8 cellular contexts compared by ENCODE assay signal in the genomic region with DNA sequence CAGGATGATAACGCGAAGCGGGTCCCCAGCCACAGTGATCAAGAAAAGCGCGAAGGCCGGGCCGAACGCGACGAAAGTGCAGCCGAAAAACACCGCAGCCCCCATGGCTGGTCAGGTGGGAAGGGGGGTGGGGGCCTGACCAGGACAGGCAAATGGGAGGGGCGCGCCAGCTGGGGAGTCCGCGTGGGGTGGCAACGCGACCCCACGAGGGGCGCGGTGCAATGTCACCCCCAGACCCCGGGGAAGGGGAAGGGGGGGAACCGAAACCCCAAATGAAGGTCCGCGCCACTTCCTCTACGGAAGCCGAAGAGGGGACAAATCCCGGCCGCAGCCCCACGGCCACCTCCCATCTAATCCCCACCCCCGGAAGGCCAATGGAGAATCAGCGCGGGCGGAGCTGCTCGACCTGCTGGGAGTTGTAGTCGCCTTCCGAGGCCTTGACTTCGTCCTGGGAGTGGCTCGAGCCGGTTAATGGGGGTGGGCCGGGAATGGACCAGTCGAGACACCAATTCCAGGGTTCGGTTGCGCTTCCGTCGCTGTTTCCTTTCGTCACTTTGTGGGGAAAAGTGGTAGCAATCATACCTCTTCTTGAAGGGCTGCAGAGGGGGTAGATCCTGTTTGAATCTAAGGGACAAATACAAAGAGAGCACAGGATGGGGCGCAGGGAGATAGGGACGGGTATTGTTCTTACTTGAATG. TPM values are rescaled to one million over a fixed set of nuclear protein-coding genes. Genes with fewer than 3 reads are reported as not detected.
DNase-seq lines count a peak whose midpoint lies in the region; ATAC-seq and TF ChIP-seq lines count a peak whose summit lies in the region.

A gene (minus strand): TSS at position 311 of the 698 bp plus-strand sequence. CDS start 206 bp downstream, at position 105.

- CTCF ChIA-PET in GM10248 (lab: Yijun Ruan, JAX), result interaction anchor here (1.0 to 8.2 kb wide), 3 partner anchors 10 to 268 kb away, joined by 3 to 93 read pairs (median 38); a partner anchor contains a TSS

- no peak for TF ChIP-seq CTCF in GM10248 (IDR thresholded peaks at IDR 0.05; ENCODE audit: control extremely low read depth, extremely low read depth, low read depth, missing control alignments)
- TF ChIP-seq CTCF in suprapubic skin (IDR thresholded peaks at IDR 0.05), result no peak

- peak within 1 kb of the TSS; percentile 93 for H3K4me3 ChIP-seq in suprapubic skin

- peak; percentile 97 for DNase-seq in GM10248 (ENCODE audit: extremely low spot score)
- peak; percentile 96 for DNase-seq in NCI-H1105 (lab: John Stamatoyannopoulos, UW)
- peak; percentile 98 for DNase-seq in SKM-1 (lab: John Stamatoyannopoulos, UW; ENCODE audit: unreplicated experiment)
- DNase-seq in globus pallidus (ENCODE audit: low spot score), result peak; percentile 98
- DNase-seq in occipital lobe (lab: John Stamatoyannopoulos, UW), result peak; percentile 98
- peak; percentile 99 for DNase-seq in suprapubic skin (ENCODE audit: low spot score in 2 of 2)

- no peaks in the 10 kb centered on the region for H3K27me3 ChIP-seq in suprapubic skin

- no peaks in the 10 kb centered on the region for H3K9me3 ChIP-seq in suprapubic skin

- H3K36me3 Mint-ChIP-seq in activated naive CD4-positive, alpha-beta T cell treated with anti-CD3 and anti-CD28 coated beads, Interleukin-2, amount 50 U/mL, for 24 hours, result peaks cover 6% of the 10 kb centered on the region

- peak in 1 of 2 donors; percentile 17 for TF ChIP-seq POLR2A in suprapubic skin (IDR thresholded peaks at IDR 0.05)

- peak; percentile 84 for ATAC-seq in HG02623 (IDR thresholded peaks at IDR 0.05; ENCODE audit: unreplicated experiment)

- H3K4me1 ChIP-seq in suprapubic skin, result peaks cover 28% of the 10 kb centered on the region

- H3K4me3 Mint-ChIP-seq in activated naive CD4-positive, alpha-beta T cell treated with anti-CD3 and anti-CD28 coated beads, Interleukin-2, amount 50 U/mL, for 24 hours, result peak within 1 kb of the TSS; percentile 92

- under 1% methylated on average over 35 of the region's 49 CpGs for WGBS in suprapubic skin

- peaks cover 26% of the 10 kb centered on the region for H3K4me1 Mint-ChIP-seq in activated naive CD4-positive, alpha-beta T cell treated with anti-CD3 and anti-CD28 coated beads, Interleukin-2, amount 50 U/mL, for 24 hours

- TF ChIP-seq EP300 in suprapubic skin (IDR thresholded peaks at IDR 0.05), result no peak

- H3K27ac ChIP-seq in suprapubic skin, result peak within 1 kb of the TSS; percentile 96

- H3K27me3 Mint-ChIP-seq in activated naive CD4-positive, alpha-beta T cell treated with anti-CD3 and anti-CD28 coated beads, Interleukin-2, amount 50 U/mL, for 24 hours, result no peaks in the 10 kb centered on the region

- H3K36me3 ChIP-seq in suprapubic skin, result peaks cover 29% of the 10 kb centered on the region

- H3K27ac Mint-ChIP-seq in activated naive CD4-positive, alpha-beta T cell treated with anti-CD3 and anti-CD28 coated beads, Interleukin-2, amount 50 U/mL, for 24 hours, result peak within 1 kb of the TSS; percentile 91

- POLR2A ChIA-PET in GM10248 (lab: Yijun Ruan, JAX), result interaction anchor here (0.6 to 0.7 kb wide), 2 partner anchors 13 to 85 kb away, joined by 3 to 5 read pairs; no protein-coding TSS in a partner anchor

- H3K9me3 Mint-ChIP-seq in activated naive CD4-positive, alpha-beta T cell treated with anti-CD3 and anti-CD28 coated beads, Interleukin-2, amount 50 U/mL, for 24 hours, result no peaks in the 10 kb centered on the region

RNA-seq across cellular contexts. Expression of the gene that starts here (rescaled TPM):
- 76.7 TPM for total RNA-seq in occipital lobe
- total RNA-seq in suprapubic skin, result 100 to 1,000 TPM in 3 of 4 donors, 10 to 100 TPM in 1; 92.5 to 141 (median 125) TPM

Comparison
In these comparisons a context has a peak if more than half of its experiments do, and no peak if none do; other contexts are left out.
1. Peak in every context shown above with its lines: DNase-seq, ATAC-seq, H3K4me3 ChIP-seq and H3K27ac ChIP-seq.